ENCODE assay signal across 14 cellular contexts in the genomic region with DNA sequence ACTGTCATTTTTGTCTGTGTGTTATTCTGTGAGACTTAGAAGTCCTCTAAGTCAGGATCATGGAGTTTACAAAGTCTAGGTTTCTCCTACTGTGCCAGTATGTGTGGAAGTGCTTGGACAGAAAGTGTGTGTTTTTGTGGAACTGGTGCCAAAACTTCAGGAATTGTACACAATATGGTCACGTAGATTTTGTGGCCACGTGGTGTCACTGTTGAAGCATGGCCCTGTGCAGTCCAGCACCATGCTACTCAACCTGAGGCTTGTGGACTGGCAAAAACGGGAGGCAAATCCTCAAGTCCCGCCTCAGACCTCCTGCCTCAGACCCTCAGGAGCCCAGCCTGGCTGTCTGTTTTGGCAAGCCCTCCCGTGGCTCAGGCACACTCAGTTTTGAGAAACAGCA. TPM values are rescaled to one million over a fixed set of nuclear protein-coding genes. Genes with fewer than 3 reads are reported as not detected.
A peak's percentile ranks its signal among the peaks of the same experiment; 100 is the strongest.
DNase-seq lines count a peak whose midpoint lies in the region; TF ChIP-seq lines count a peak whose summit lies in the region.
"Had no signal": no experiment of that assay in that cellular context is flagged by ENCODE, and none has a peak within 500 bp of the region (broad histone marks: within the 10 kb centered on the region; RNA-seq: fewer than 3 reads in every experiment).

No MANE protein-coding gene starts in this region.

- H3K36me3 ChIP-seq in MM.1S (replicated peaks; ENCODE audit: insufficient read depth, low read length) = no peaks in the 10 kb centered on the region
- no peaks in the 10 kb centered on the region for H3K36me3 ChIP-seq in neural progenitor cell
- no peaks in the 10 kb centered on the region for H3K36me3 ChIP-seq in esophagus squamous epithelium
- H3K36me3 ChIP-seq: thoracic aorta had no signal

- peak; percentile 17; the same call in 1 of the 2 replicates for TF ChIP-seq CTCF in GM12874 (IDR thresholded peaks at IDR 0.05; ENCODE audit: insufficient read depth, low read depth, low read length)
- peak; percentile 20 for TF ChIP-seq CTCF in MM.1S (IDR thresholded peaks at IDR 0.05; ENCODE audit: low read length)
- TF ChIP-seq CTCF in cardiac fibroblast (IDR thresholded peaks at IDR 0.05; ENCODE audit: low read depth, low read length) = peak; percentile 1
- peak; percentile 35 for TF ChIP-seq CTCF in neural progenitor cell (IDR thresholded peaks at IDR 0.05)
- no peak for TF ChIP-seq CTCF in chondrocyte (IDR thresholded peaks at IDR 0.05)
- no peak for TF ChIP-seq CTCF in esophagus squamous epithelium (IDR thresholded peaks at IDR 0.05)

- H3K9me2 ChIP-seq in MM.1S (replicated peaks; ENCODE audit: insufficient read depth, low read length) = no peaks in the 10 kb centered on the region

- H3K27me3 Mint-ChIP-seq in neural progenitor cell (ENCODE audit: insufficient read depth, low read depth) (peaks cover 9% of the 10 kb centered on the region), chondrocyte (ENCODE audit: low read depth) (no peaks in the 10 kb centered on the region)
- H3K27me3 Mint-ChIP-seq: activated CD4-positive, alpha-beta memory T cell treated with anti-CD3 and anti-CD28 coated beads for 36 hours; activated naive CD4-positive, alpha-beta T cell treated with anti-CD3 and anti-CD28 coated beads, Interleukin-2, amount 50 U/mL, for 24 hours; T-helper 17 cell had no signal

- DNase-seq in MM.1S (no peak), cardiac fibroblast (ENCODE audit: low read depth in 2 of 2) (peak in 1 of 2 donors; percentile 25), neural progenitor cell (ENCODE audit: low spot score) (no peak), chondrocyte (ENCODE audit: low spot score) (no peak), esophagus squamous epithelium (lab: John Stamatoyannopoulos, UW) (no peak)
- no peak for DNase-seq in activated effector memory CD4-positive, alpha-beta T cell treated with Interleukin-2 at 50 U/mL for 16 hours
- DNase-seq: activated CD4-positive, alpha-beta memory T cell treated with anti-CD3 and anti-CD28 coated beads for 36 hours; Kasumi-1; small intestine; T-helper 17 cell had no signal

- intact Hi-C loops in esophagus squamous epithelium (cut with DNase I) = no loop called here

- H3K9me3 Mint-ChIP-seq in neural progenitor cell = no peaks in the 10 kb centered on the region
- H3K9me3 Mint-ChIP-seq in chondrocyte (ENCODE audit: low read depth) = no peaks in the 10 kb centered on the region
- H3K9me3 Mint-ChIP-seq: activated CD4-positive, alpha-beta memory T cell treated with anti-CD3 and anti-CD28 coated beads for 36 hours; activated naive CD4-positive, alpha-beta T cell treated with anti-CD3 and anti-CD28 coated beads, Interleukin-2, amount 50 U/mL, for 24 hours had no signal

- 33 to 62% methylated on average over 5 of the region's 5 CpGs for WGBS in esophagus squamous epithelium, 2 donors

- no peaks in the 10 kb centered on the region for H3K27me3 ChIP-seq in MM.1S (replicated peaks; ENCODE audit: insufficient read depth, low read length)
- no peaks in the 10 kb centered on the region for H3K27me3 ChIP-seq in neural progenitor cell
- H3K27me3 ChIP-seq in esophagus squamous epithelium = no peaks in the 10 kb centered on the region

- H3K4me1 Mint-ChIP-seq in neural progenitor cell (peaks cover 30% of the 10 kb centered on the region), chondrocyte (ENCODE audit: low read depth) (no peaks in the 10 kb centered on the region)
- H3K4me1 Mint-ChIP-seq: activated naive CD4-positive, alpha-beta T cell treated with anti-CD3 and anti-CD28 coated beads, Interleukin-2, amount 50 U/mL, for 24 hours had no signal

- no peak overlapping the region for H3K27ac Mint-ChIP-seq in neural progenitor cell
- H3K27ac Mint-ChIP-seq in chondrocyte (ENCODE audit: unreplicated experiment) = no peak overlapping the region
- H3K27ac Mint-ChIP-seq: activated CD4-positive, alpha-beta memory T cell treated with anti-CD3 and anti-CD28 coated beads for 36 hours; activated naive CD4-positive, alpha-beta T cell treated with anti-CD3 and anti-CD28 coated beads, Interleukin-2, amount 50 U/mL, for 24 hours; T-helper 17 cell had no signal

- H4K20me1 ChIP-seq in MM.1S (ENCODE audit: insufficient read depth, low read length) = no peaks in the 10 kb centered on the region
- H4K20me1 ChIP-seq in neural progenitor cell (ENCODE audit: low read depth) = no peaks in the 10 kb centered on the region

- no peak overlapping the region for H3K27ac ChIP-seq in MM.1S (ENCODE audit: low read length)
- no peak overlapping the region for H3K27ac ChIP-seq in neural progenitor cell
- no peak overlapping the region for H3K27ac ChIP-seq in esophagus squamous epithelium
- H3K27ac ChIP-seq: epithelial cell of prostate, thoracic aorta had no signal

- H3K79me2 ChIP-seq in MM.1S (ENCODE audit: low read length) (no peaks in the 10 kb centered on the region), neural progenitor cell (ENCODE audit: low read depth) (no peaks in the 10 kb centered on the region)

- no peak overlapping the region for H3K4me3 ChIP-seq in MM.1S (ENCODE audit: low read length)
- no peak overlapping the region for H3K4me3 ChIP-seq in cardiac fibroblast (replicated peaks in 1 of 2; ENCODE audit: low read depth in 2 of 2, low read length in 2 of 2)
- H3K4me3 ChIP-seq in neural progenitor cell = no peak overlapping the region
- no peak overlapping the region for H3K4me3 ChIP-seq in esophagus squamous epithelium
- H3K4me3 ChIP-seq: thoracic aorta had no signal

- no peak for TF ChIP-seq POLR2A in esophagus squamous epithelium (IDR thresholded peaks at IDR 0.05)

- H3F3A ChIP-seq in MM.1S (ENCODE audit: insufficient read depth, low read length) (no peaks in the 10 kb centered on the region), neural progenitor cell (ENCODE audit: low read depth) (no peaks in the 10 kb centered on the region)

- H3K4me2 ChIP-seq in MM.1S (ENCODE audit: low read depth, low read length) = no peak overlapping the region
- no peak overlapping the region for H3K4me2 ChIP-seq in neural progenitor cell

- no peak overlapping the region for H3K4me3 Mint-ChIP-seq in neural progenitor cell
- no peak overlapping the region for H3K4me3 Mint-ChIP-seq in chondrocyte (ENCODE audit: unreplicated experiment)
- H3K4me3 Mint-ChIP-seq: activated CD4-positive, alpha-beta memory T cell treated with anti-CD3 and anti-CD28 coated beads for 36 hours; activated naive CD4-positive, alpha-beta T cell treated with anti-CD3 and anti-CD28 coated beads, Interleukin-2, amount 50 U/mL, for 24 hours; T-helper 17 cell had no signal

- no peak overlapping the region for H2AFZ ChIP-seq in MM.1S (ENCODE audit: low read length)
- H2AFZ ChIP-seq in neural progenitor cell (replicated peaks) = no peak overlapping the region

- H3K9ac ChIP-seq in MM.1S (ENCODE audit: low read length) = no peak overlapping the region
- no peak overlapping the region for H3K9ac ChIP-seq in neural progenitor cell

- no peaks in the 10 kb centered on the region for H3K36me3 Mint-ChIP-seq in neural progenitor cell
- H3K36me3 Mint-ChIP-seq in chondrocyte (ENCODE audit: low read depth) = no peaks in the 10 kb centered on the region
- H3K36me3 Mint-ChIP-seq: activated CD4-positive, alpha-beta memory T cell treated with anti-CD3 and anti-CD28 coated beads for 36 hours; activated naive CD4-positive, alpha-beta T cell treated with anti-CD3 and anti-CD28 coated beads, Interleukin-2, amount 50 U/mL, for 24 hours had no signal

- no peaks in the 10 kb centered on the region for H3K4me1 ChIP-seq in MM.1S (ENCODE audit: low read length)
- H3K4me1 ChIP-seq in neural progenitor cell = no peaks in the 10 kb centered on the region
- no peaks in the 10 kb centered on the region for H3K4me1 ChIP-seq in esophagus squamous epithelium

- H3K9me3 ChIP-seq in MM.1S (replicated peaks; ENCODE audit: insufficient read depth, low read length) (no peaks in the 10 kb centered on the region), neural progenitor cell (ENCODE audit: low read depth) (no peaks in the 10 kb centered on the region), esophagus squamous epithelium (no peaks in the 10 kb centered on the region)
- H3K9me3 ChIP-seq: thoracic aorta had no signal

RNA-seq across cellular contexts. Expression of a gene that starts 16.7 kb away (rescaled TPM):
- total RNA-seq in neural progenitor cell (ENCODE audit: low replicate concordance) = 78.8 and 98.2 TPM in 2 replicates
- 101 to 110 TPM (median 108 TPM) in 3 replicates for total RNA-seq in chondrocyte
- total RNA-seq in esophagus squamous epithelium = 10 to 100 TPM; 55.8 to 58.9 (median 56.9) TPM

RNA-seq across cellular contexts. Expression of a gene that starts 58.3 kb away (rescaled TPM):
- total RNA-seq in neural progenitor cell (ENCODE audit: low replicate concordance) = 1.2 and 5.4 TPM in 2 replicates
- total RNA-seq in chondrocyte = 0.31 to 0.52 TPM in 2 of 3 replicates, not detected in the other
- 1 to 10 TPM in 1 of 4 donors, under 1 TPM in 2, not detected in 1; 0.18 to 1.7 (median 0.30) TPM for total RNA-seq in esophagus squamous epithelium

RNA-seq across cellular contexts. Expression of a gene that starts 58.5 kb away (rescaled TPM):
- total RNA-seq in neural progenitor cell (ENCODE audit: low replicate concordance) (70.5 and 190 TPM in 2 replicates), chondrocyte (38.7 to 41.8 TPM (median 39.0 TPM) in 3 replicates), esophagus squamous epithelium (10 to 100 TPM; 25.7 to 30.3 (median 28.0) TPM)

Comparison
In these comparisons a context has a peak if more than half of its experiments do, and no peak if none do; other contexts are left out.
1. CTCF ChIP-seq: peak in GM12874 (single experiment), MM.1S (single experiment), cardiac fibroblast (single experiment) and neural progenitor cell (single experiment); none in chondrocyte (single experiment) and esophagus squamous epithelium (0 of 6).